ENCODE assay signal across 17 cellular contexts in the genomic region with DNA sequence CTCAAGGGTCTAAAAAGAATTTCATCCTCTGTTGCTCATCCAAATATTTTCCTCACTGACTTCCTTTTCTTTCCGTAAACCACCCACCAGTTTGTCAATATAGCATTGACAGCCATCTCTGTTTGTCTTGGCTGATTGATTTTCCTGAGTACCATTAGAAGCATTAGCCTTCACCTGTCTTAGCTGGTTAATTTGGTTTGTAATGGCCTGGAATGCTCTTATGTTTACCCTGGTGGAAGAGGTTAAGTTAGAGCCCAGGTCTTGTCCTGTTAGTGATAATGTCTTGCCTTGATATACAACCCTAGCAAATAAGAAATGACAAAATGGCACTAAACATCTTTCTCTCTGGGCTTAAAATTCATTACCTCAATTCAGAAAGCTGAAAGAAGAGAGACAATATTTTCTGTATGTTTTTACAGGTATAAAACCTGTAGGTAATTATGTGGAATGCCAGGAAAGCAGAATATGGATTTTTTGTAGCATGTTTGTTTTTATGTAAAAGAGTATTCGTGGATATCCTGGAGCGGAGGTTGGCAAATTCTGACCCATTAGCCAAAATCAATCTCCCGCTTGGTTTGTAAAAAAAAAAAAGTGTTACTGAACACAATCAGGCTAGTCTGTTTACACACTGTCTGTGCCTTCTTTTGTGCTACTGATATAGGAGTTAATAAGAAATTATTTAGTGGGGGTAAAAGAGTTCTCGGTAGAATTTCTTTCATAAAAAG.
"Had no signal": no experiment of that assay in that cellular context is flagged by ENCODE, and none has a peak within 500 bp of the region (broad histone marks: within the 10 kb centered on the region; RNA-seq: fewer than 3 reads in every experiment).

No MANE protein-coding gene starts in this region.

- H3K4me1 ChIP-seq: uterus had no signal

- ATAC-seq: left ventricle myocardium superior; natural killer cell treated with Interleukin-12 subunit alpha and Interleukin-12 subunit beta and Interleukin-15 and Interleukin-18, amount 100 ng/mL, for 72 hours; right cardiac atrium had no signal

- H3K27me3 ChIP-seq: brain microvascular endothelial cell, tibial nerve, uterus had no signal

- FAIRE-seq: endothelial cell of umbilical vein, small intestine had no signal

- H3K36me3 ChIP-seq: brain microvascular endothelial cell, tibial nerve, uterus had no signal

- DNase-seq: anterior cingulate cortex; brain microvascular endothelial cell; cortex of kidney; effector CD4-positive, alpha-beta T cell; foreskin fibroblast; hippocampal formation; left ventricle myocardium superior; mesenchymal stem cell; nucleus accumbens; right cardiac atrium; small intestine; stimulated activated CD4-positive, alpha-beta T cell treated with anti-CD3 and anti-CD28 coated beads, Interleukin-4, amount 100 ng/mL, for 24 hours; stimulated activated naive CD4-positive, alpha-beta T cell; uterus had no signal

- H3K4me3 ChIP-seq: tibial nerve, uterus had no signal

- H3K27ac ChIP-seq: brain microvascular endothelial cell, tibial nerve, uterus had no signal

- H3K9me3 ChIP-seq: tibial nerve, uterus had no signal
